In genomic region chr6:131197716-131198115, GRCh38 we compare ENCODE assay signal across 17 cellular contexts.
A peak's percentile ranks its signal among the peaks of the same experiment; 100 is the strongest.
DNase-seq lines count a peak whose midpoint lies in the region; ATAC-seq lines count a peak whose summit lies in the region.
"Had no signal": no experiment of that assay in that cellular context is flagged by ENCODE, and none has a peak within 500 bp of the region (broad histone marks: within the 10 kb centered on the region; RNA-seq: fewer than 3 reads in every experiment).

No MANE protein-coding gene starts in this region.

- H3K4me3 Mint-ChIP-seq in CD8-positive, alpha-beta memory T cell: peak overlapping the region in 6 of 7 donors; percentile 16 to 89 (median 59)
- peak overlapping the region; percentile 3 for H3K4me3 Mint-ChIP-seq in activated CD4-positive, alpha-beta memory T cell treated with anti-CD3 and anti-CD28 coated beads for 36 hours
- H3K4me3 Mint-ChIP-seq in naive thymus-derived CD4-positive, alpha-beta T cell: peak overlapping the region; percentile 54 to 83 (median 68)

- H3K4me1 Mint-ChIP-seq in CD8-positive, alpha-beta memory T cell: peaks cover 43 to 46% (median 44%) of the 10 kb centered on the region in 3 donors
- peaks cover 42% of the 10 kb centered on the region for H3K4me1 Mint-ChIP-seq in activated CD4-positive, alpha-beta memory T cell treated with anti-CD3 and anti-CD28 coated beads for 36 hours (ENCODE audit: low read depth)
- peaks cover 25 to 54% (median 43%) of the 10 kb centered on the region in 7 donors for H3K4me1 Mint-ChIP-seq in naive thymus-derived CD4-positive, alpha-beta T cell

- intact Hi-C loops in activated CD4-positive, alpha-beta memory T cell treated with anti-CD3 and anti-CD28 coated beads for 36 hours (cut with micrococcal nuclease): loop anchor here (2.0 to 10.0 kb wide), 6 partner anchors 15 to 715 kb away; partner anchors contain the start of genes AKAP7 and EPB41L2
- intact Hi-C loops in naive thymus-derived CD4-positive, alpha-beta T cell (cut with micrococcal nuclease): loop anchor here (2.0 to 5.0 kb wide), 6 partner anchors 135 to 1175 kb away; partner anchors contain the start of gene EPB41L2 (in 1 of the 2)

- H3K27ac Mint-ChIP-seq in CD8-positive, alpha-beta memory T cell: peak overlapping the region; percentile 22 to 99 (median 86)
- peak overlapping the region; percentile 93 for H3K27ac Mint-ChIP-seq in activated CD4-positive, alpha-beta memory T cell treated with anti-CD3 and anti-CD28 coated beads for 36 hours
- peak overlapping the region; percentile 86 to 99 (median 97) for H3K27ac Mint-ChIP-seq in naive thymus-derived CD4-positive, alpha-beta T cell

- H3K4me1 ChIP-seq in CD8-positive, alpha-beta memory T cell (ENCODE audit: insufficient read depth, low read length): peaks cover 44% of the 10 kb centered on the region
- peaks cover 39 to 40% of the 10 kb centered on the region in 2 donors for H3K4me1 ChIP-seq in naive thymus-derived CD4-positive, alpha-beta T cell (ENCODE audit: control insufficient read depth in 2 of 2, insufficient read depth in 2 of 2, low read length in 2 of 2)
- H3K4me1 ChIP-seq: right atrium auricular region, vagina had no signal

- POLR2A ChIA-PET in CD8-positive, alpha-beta memory T cell (lab: Charles Lee): interaction anchor here (1.3 kb wide), 1 partner anchor 64 kb away, joined by 3 read pairs; no protein-coding TSS in a partner anchor
- POLR2A ChIA-PET in activated CD4-positive, alpha-beta memory T cell treated with anti-CD3 and anti-CD28 coated beads for 36 hours (lab: Charles Lee): no interaction called here
- POLR2A ChIA-PET in naive thymus-derived CD4-positive, alpha-beta T cell (lab: Charles Lee): interaction anchor here (0.6 to 4.7 kb wide), 5 partner anchors 15 to 335 kb away, joined by 3 to 88 read pairs (median 26); no protein-coding TSS in a partner anchor

- no peaks in the 10 kb centered on the region for H3K27me3 Mint-ChIP-seq in CD8-positive, alpha-beta memory T cell
- H3K27me3 Mint-ChIP-seq in activated CD4-positive, alpha-beta memory T cell treated with anti-CD3 and anti-CD28 coated beads for 36 hours: no peaks in the 10 kb centered on the region
- H3K27me3 Mint-ChIP-seq in naive thymus-derived CD4-positive, alpha-beta T cell: peaks cover 0 to 3% (median 0%) of the 10 kb centered on the region in 5 donors

- no peak overlapping the region for H3K4me3 ChIP-seq in CD8-positive, alpha-beta memory T cell (ENCODE audit: low read length)
- H3K4me3 ChIP-seq in naive thymus-derived CD4-positive, alpha-beta T cell (ENCODE audit: low read length): no peak overlapping the region
- H3K4me3 ChIP-seq: right atrium auricular region, vagina had no signal

- no peak overlapping the region for H3K27ac ChIP-seq in CD8-positive, alpha-beta memory T cell (ENCODE audit: low read depth, low read length)
- H3K27ac ChIP-seq in naive thymus-derived CD4-positive, alpha-beta T cell (ENCODE audit: low read depth, low read length): peak overlapping the region; percentile 54
- H3K27ac ChIP-seq: right atrium auricular region, vagina had no signal

- no peaks in the 10 kb centered on the region for H3K9me3 ChIP-seq in CD8-positive, alpha-beta memory T cell (ENCODE audit: low read length)
- H3K9me3 ChIP-seq in naive thymus-derived CD4-positive, alpha-beta T cell (ENCODE audit: control insufficient read depth in 2 of 3, low read length in 3 of 3): peaks cover 0 to 9% (median 0%) of the 10 kb centered on the region in 3 experiments

- ATAC-seq in naive thymus-derived CD4-positive, alpha-beta T cell: no peak
- ATAC-seq in HG03442 (IDR thresholded peaks at IDR 0.05; ENCODE audit: unreplicated experiment): no peak
- no peak for ATAC-seq in GM21786 (IDR thresholded peaks at IDR 0.05; ENCODE audit: unreplicated experiment)
- ATAC-seq: left colon had no signal

- CTCF ChIA-PET in CD8-positive, alpha-beta memory T cell (lab: Charles Lee): interaction anchor here (1.6 to 4.2 kb wide), 4 partner anchors 15 to 336 kb away, joined by 3 to 37 read pairs (median 24); no protein-coding TSS in a partner anchor
- CTCF ChIA-PET in activated CD4-positive, alpha-beta memory T cell treated with anti-CD3 and anti-CD28 coated beads for 36 hours (lab: Charles Lee): interaction anchor here (3.3 to 3.4 kb wide), 3 partner anchors 322 to 431 kb away, joined by 13 to 77 read pairs (median 21); partner anchors contain the start of gene MED23
- CTCF ChIA-PET in naive thymus-derived CD4-positive, alpha-beta T cell (lab: Charles Lee): interaction anchor here (1.7 to 4.3 kb wide), 5 partner anchors 14 to 430 kb away, joined by 5 to 78 read pairs (median 33); partner anchors contain the start of gene MED23

- H3K9me3 Mint-ChIP-seq in CD8-positive, alpha-beta memory T cell: peaks cover 14 to 23% (median 17%) of the 10 kb centered on the region in 5 donors
- H3K9me3 Mint-ChIP-seq in activated CD4-positive, alpha-beta memory T cell treated with anti-CD3 and anti-CD28 coated beads for 36 hours: peaks cover 24% of the 10 kb centered on the region
- peaks cover 7 to 46% (median 27%) of the 10 kb centered on the region in 11 donors for H3K9me3 Mint-ChIP-seq in naive thymus-derived CD4-positive, alpha-beta T cell

- H3K36me3 Mint-ChIP-seq in CD8-positive, alpha-beta memory T cell: peaks cover 9 to 42% (median 29%) of the 10 kb centered on the region in 3 donors
- H3K36me3 Mint-ChIP-seq in activated CD4-positive, alpha-beta memory T cell treated with anti-CD3 and anti-CD28 coated beads for 36 hours: peaks cover 21% of the 10 kb centered on the region
- H3K36me3 Mint-ChIP-seq in naive thymus-derived CD4-positive, alpha-beta T cell: peaks cover 29 to 45% (median 32%) of the 10 kb centered on the region in 5 donors

- in situ Hi-C loops in ACHN (cut with HindIII; ENCODE audit: low pct_ligation_motif_present, low pct_unique_long_range_greater_than_20kb, low sequenced_read_pairs): no loop called here

- DNase-seq in activated CD8-positive, alpha-beta memory T cell treated with anti-CD3 and anti-CD28 coated beads, Interleukin-2, amount 50 U/mL, for 4 hours: peak; percentile 17
- DNase-seq in activated CD8-positive, alpha-beta memory T cell treated with anti-CD3 and anti-CD28 coated beads, Interleukin-2, amount 50 U/mL, for 48 hours: no peak
- DNase-seq in CD8-positive, alpha-beta memory T cell: peak in 3 of 5 donors; percentile 31 to 63 (median 49)
- DNase-seq in activated CD4-positive, alpha-beta memory T cell treated with anti-CD3 and anti-CD28 coated beads for 36 hours: peak; percentile 15
- peak in 7 of 9 donors; percentile 14 to 69 (median 60) for DNase-seq in naive thymus-derived CD4-positive, alpha-beta T cell
- no peak for DNase-seq in ACHN
- DNase-seq: EL, foreskin melanocyte, left colon, NCI-H1694, NCI-H345, nucleus accumbens, Right ventricle myocardium superior had no signal

- no peaks in the 10 kb centered on the region for H3K27me3 ChIP-seq in CD8-positive, alpha-beta memory T cell (ENCODE audit: insufficient read depth, low read length, poor library complexity, severe bottlenecking)
- no peaks in the 10 kb centered on the region for H3K27me3 ChIP-seq in naive thymus-derived CD4-positive, alpha-beta T cell (ENCODE audit: control insufficient read depth in 2 of 2, insufficient read depth in 2 of 2, low read length in 2 of 2)
- H3K27me3 ChIP-seq: right atrium auricular region, vagina had no signal

- no peaks in the 10 kb centered on the region for H3K36me3 ChIP-seq in CD8-positive, alpha-beta memory T cell (ENCODE audit: insufficient read depth, low read length)
- H3K36me3 ChIP-seq in naive thymus-derived CD4-positive, alpha-beta T cell (ENCODE audit: control insufficient read depth in 2 of 3, insufficient read depth in 3 of 3, low read length in 3 of 3): no peaks in the 10 kb centered on the region
- H3K36me3 ChIP-seq: right atrium auricular region had no signal

Comparison
In these comparisons a context has a peak if more than half of its experiments do, and no peak if none do; other contexts are left out.
1. DNase-seq: peak in activated CD8-positive, alpha-beta memory T cell treated with anti-CD3 and anti-CD28 coated beads, Interleukin-2, amount 50 U/mL, for 4 hours (single experiment), CD8-positive, alpha-beta memory T cell (3 of 5), activated CD4-positive, alpha-beta memory T cell treated with anti-CD3 and anti-CD28 coated beads for 36 hours (single experiment) and naive thymus-derived CD4-positive, alpha-beta T cell (7 of 9); none in activated CD8-positive, alpha-beta memory T cell treated with anti-CD3 and anti-CD28 coated beads, Interleukin-2, amount 50 U/mL, for 48 hours (single experiment) and ACHN (single experiment).
2. H3K4me3 Mint-ChIP-seq: peak in every context shown above with its lines; median percentile 68 in naive thymus-derived CD4-positive, alpha-beta T cell; 59 in CD8-positive, alpha-beta memory T cell; 3 in activated CD4-positive, alpha-beta memory T cell treated with anti-CD3 and anti-CD28 coated beads for 36 hours.
3. Peak in every context shown above with its lines, with median percentiles within 50 percentile points of each other: H3K27ac Mint-ChIP-seq.